Comparison of ENCODE assay signal across 12 cellular contexts in the genomic region with DNA sequence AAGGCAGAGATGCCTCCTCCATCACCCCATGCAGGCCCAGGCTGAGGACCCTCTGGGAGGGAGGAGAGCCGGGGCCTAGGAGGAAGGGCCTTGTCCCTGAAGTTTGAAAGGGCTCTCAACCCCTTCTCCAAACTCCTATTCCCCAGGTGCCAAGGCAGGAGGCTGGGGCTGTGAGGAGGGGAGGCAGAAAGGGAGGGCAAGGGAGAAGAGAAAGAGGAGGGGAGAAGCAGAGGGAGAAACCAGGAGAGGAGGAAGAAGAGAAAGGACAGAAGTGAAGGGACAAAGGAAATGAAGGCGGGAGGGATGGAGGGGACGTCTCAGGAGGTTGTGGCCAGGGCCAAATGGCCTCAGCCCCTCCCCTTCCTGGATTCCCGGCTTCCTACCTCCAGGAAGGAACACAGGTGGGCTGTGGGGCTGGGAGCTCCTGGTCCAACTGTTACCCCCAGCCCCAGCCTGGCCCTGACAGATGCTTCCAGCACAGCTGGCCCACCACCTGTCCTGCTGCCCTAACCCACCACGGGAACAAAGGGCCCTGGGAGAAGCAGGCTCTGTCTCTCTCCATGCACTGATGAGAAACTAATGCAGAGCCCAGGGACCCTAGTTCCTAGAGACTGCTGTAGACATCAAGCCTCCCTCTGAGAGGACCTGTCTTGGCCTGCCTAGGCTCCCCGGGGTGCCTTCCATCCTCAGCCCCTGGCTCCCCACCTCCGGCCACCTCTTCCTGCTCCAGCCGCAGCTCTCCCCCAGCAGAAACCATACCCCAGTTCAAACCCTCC. TPM values are rescaled to one million over a fixed set of nuclear protein-coding genes. Genes with fewer than 3 reads are reported as not detected.
DNase-seq lines count a peak whose midpoint lies in the region; ATAC-seq and TF ChIP-seq lines count a peak whose summit lies in the region.
"Had no signal": no experiment of that assay in that cellular context is flagged by ENCODE, and none has a peak within 500 bp of the region (broad histone marks: within the 10 kb centered on the region; RNA-seq: fewer than 3 reads in every experiment).

No MANE protein-coding gene starts in this region.

- H3K4me1 Mint-ChIP-seq in stimulated activated naive CD8-positive, alpha-beta T cell treated with anti-CD3 and anti-CD28 coated beads, Interleukin-15, Interleukin-2, amounts not matched to agents 100 ng/mL and 50 ng/mL, for 24 hours (ENCODE audit: low read depth): peaks cover 31% of the 10 kb centered on the region
- peaks cover 23 to 50% (median 40%) of the 10 kb centered on the region in 4 donors for H3K4me1 Mint-ChIP-seq in naive thymus-derived CD8-positive, alpha-beta T cell

- TF ChIP-seq CTCF in breast epithelium (IDR thresholded peaks at IDR 0.05): no peak

- H3K27me3 Mint-ChIP-seq in stimulated activated naive CD8-positive, alpha-beta T cell treated with anti-CD3 and anti-CD28 coated beads, Interleukin-15, Interleukin-2, amounts not matched to agents 100 ng/mL and 50 ng/mL, for 24 hours: no peaks in the 10 kb centered on the region
- no peaks in the 10 kb centered on the region for H3K27me3 Mint-ChIP-seq in naive thymus-derived CD8-positive, alpha-beta T cell

- peak overlapping the region in 1 of 3 donors; percentile 16 for H3K4me3 ChIP-seq in breast epithelium

- H3K36me3 ChIP-seq in breast epithelium: no peaks in the 10 kb centered on the region

- H3K27ac Mint-ChIP-seq in stimulated activated naive CD8-positive, alpha-beta T cell treated with anti-CD3 and anti-CD28 coated beads, Interleukin-15, Interleukin-2, amounts not matched to agents 100 ng/mL and 50 ng/mL, for 24 hours: peak overlapping the region; percentile 49
- H3K27ac Mint-ChIP-seq in naive thymus-derived CD8-positive, alpha-beta T cell: peak overlapping the region in 9 of 10 donors; percentile 47 to 95 (median 88)
- H3K27ac Mint-ChIP-seq: dendritic cell treated with granulocyte-macrophage colony-stimulating factor and Interleukin-4, amounts not matched to agents 40 ng/mL and 50 ng/mL, for 4 days had no signal

- H3K9me3 ChIP-seq in breast epithelium: no peaks in the 10 kb centered on the region

- ATAC-seq in stimulated activated naive CD8-positive, alpha-beta T cell treated with anti-CD3 and anti-CD28 coated beads, Interleukin-15, Interleukin-2, amounts not matched to agents 100 U/mL and 50 U/mL, for 24 hours: no peak
- ATAC-seq in naive thymus-derived CD8-positive, alpha-beta T cell: no peak

- peak overlapping the region; percentile 36 to 49 for H3K27ac ChIP-seq in breast epithelium

- POLR2A ChIA-PET in naive thymus-derived CD8-positive, alpha-beta T cell (lab: Charles Lee): interaction anchor here (1.0 to 5.9 kb wide), 6 partner anchors 13 to 80 kb away, joined by 3 to 58 read pairs (median 8); a partner anchor contains a TSS

- TF ChIP-seq POLR2A in breast epithelium (IDR thresholded peaks at IDR 0.05): no peak

- DNase-seq in stimulated activated naive CD8-positive, alpha-beta T cell treated with anti-CD3 and anti-CD28 coated beads, Interleukin-15, Interleukin-2, amounts not matched to agents 100 U/mL and 50 U/mL, for 24 hours: no peak
- DNase-seq in breast epithelium (ENCODE audit: low spot score in 2 of 2) (no peak), Ammon's horn (ENCODE audit: low spot score) (no peak), D341Med (ENCODE audit: low spot score) (no peak), GM19240 (ENCODE audit: insufficient read length, low spot score) (no peak)
- DNase-seq in naive thymus-derived CD8-positive, alpha-beta T cell: no peak
- no peak for DNase-seq in stimulated activated CD4-positive, alpha-beta T cell treated with anti-CD3 and anti-CD28 coated beads, Interleukin-4, amount 100 ng/mL, for 1 hour
- DNase-seq: RPMI8226; stimulated activated CD4-positive, alpha-beta T cell treated with anti-CD3 and anti-CD28 coated beads, Interleukin-4, amount 100 ng/mL, for 24 hours had no signal

- peaks cover 26% of the 10 kb centered on the region for H3K36me3 Mint-ChIP-seq in stimulated activated naive CD8-positive, alpha-beta T cell treated with anti-CD3 and anti-CD28 coated beads, Interleukin-15, Interleukin-2, amounts not matched to agents 100 ng/mL and 50 ng/mL, for 24 hours (ENCODE audit: low read depth)
- peaks cover 4 to 34% (median 24%) of the 10 kb centered on the region in 3 donors for H3K36me3 Mint-ChIP-seq in naive thymus-derived CD8-positive, alpha-beta T cell

- H3K27me3 ChIP-seq in breast epithelium: no peaks in the 10 kb centered on the region

- H3K9me3 Mint-ChIP-seq in stimulated activated naive CD8-positive, alpha-beta T cell treated with anti-CD3 and anti-CD28 coated beads, Interleukin-15, Interleukin-2, amounts not matched to agents 100 ng/mL and 50 ng/mL, for 24 hours: no peaks in the 10 kb centered on the region
- peaks cover 0 to 3% (median 0%) of the 10 kb centered on the region in 9 donors for H3K9me3 Mint-ChIP-seq in naive thymus-derived CD8-positive, alpha-beta T cell
- H3K9me3 Mint-ChIP-seq: activated T-helper 2 cell treated with anti-CD3 and anti-CD28 coated beads, Interferon-gamma antibody, Interleukin-2, Interleukin-4, amounts not matched to agents 10 μg/mL and 5 μg/mL and 100 μg/mL, durations not matched to agents 14 hours and 24 hours and 36 hours; dendritic cell treated with granulocyte-macrophage colony-stimulating factor and Interleukin-4, amounts not matched to agents 40 ng/mL and 50 ng/mL, for 4 days had no signal

- no peak overlapping the region for H3K4me3 Mint-ChIP-seq in stimulated activated naive CD8-positive, alpha-beta T cell treated with anti-CD3 and anti-CD28 coated beads, Interleukin-15, Interleukin-2, amounts not matched to agents 100 ng/mL and 50 ng/mL, for 24 hours
- H3K4me3 Mint-ChIP-seq in naive thymus-derived CD8-positive, alpha-beta T cell: peak overlapping the region in 5 of 10 donors; percentile 5 to 86 (median 60)
- H3K4me3 Mint-ChIP-seq: dendritic cell treated with granulocyte-macrophage colony-stimulating factor and Interleukin-4, amounts not matched to agents 40 ng/mL and 50 ng/mL, for 4 days had no signal

- intact Hi-C loops in breast epithelium (cut with DNase I; ENCODE audit: low total_unique reads): no loop called here

- peaks cover 8 to 14% of the 10 kb centered on the region in 2 donors for H3K4me1 ChIP-seq in breast epithelium

RNA-seq across cellular contexts. Expression of a gene that starts 3.5 kb away (rescaled TPM):
- 10 to 100 TPM; 30.7 to 94.6 (median 61.3) TPM for total RNA-seq in breast epithelium
- 10 to 100 TPM; 57.0 to 62.9 TPM for total RNA-seq in naive thymus-derived CD8-positive, alpha-beta T cell
- 10 to 100 TPM; 20.5 to 25.3 (median 21.8) TPM for polyA plus RNA-seq in naive thymus-derived CD8-positive, alpha-beta T cell

RNA-seq across cellular contexts. Expression of a gene that starts 23.3 kb away (rescaled TPM):
- total RNA-seq in breast epithelium: 1 to 10 TPM in 2 of 3 donors, under 1 TPM in 1; 0.48 to 2.0 (median 1.3) TPM
- 1 to 10 TPM; 7.6 to 7.7 TPM for total RNA-seq in naive thymus-derived CD8-positive, alpha-beta T cell
- 10 to 100 TPM; 14.6 to 21.6 (median 20.6) TPM for polyA plus RNA-seq in naive thymus-derived CD8-positive, alpha-beta T cell

RNA-seq across cellular contexts. Expression of a gene that starts 27.5 kb away (rescaled TPM):
- 10 to 100 TPM; 17.1 to 61.9 (median 42.6) TPM for total RNA-seq in breast epithelium
- total RNA-seq in naive thymus-derived CD8-positive, alpha-beta T cell: 10 to 100 TPM; 16.7 to 19.1 TPM
- 1 to 10 TPM; 4.3 to 5.8 (median 5.3) TPM for polyA plus RNA-seq in naive thymus-derived CD8-positive, alpha-beta T cell

RNA-seq across cellular contexts. Expression of a gene that starts 39.7 kb away (rescaled TPM):
- 1 to 10 TPM; 1.6 to 7.2 (median 6.6) TPM for total RNA-seq in breast epithelium
- 1 to 10 TPM; 3.7 to 3.8 TPM for total RNA-seq in naive thymus-derived CD8-positive, alpha-beta T cell
- polyA plus RNA-seq in naive thymus-derived CD8-positive, alpha-beta T cell: under 1 TPM in 1 of 3 donors, not detected in 2; 0.22 TPM

RNA-seq across cellular contexts. Expression of a gene that starts 43.5 kb away (rescaled TPM):
- 10 to 100 TPM; 21.3 to 25.0 (median 22.1) TPM for total RNA-seq in breast epithelium
- total RNA-seq in naive thymus-derived CD8-positive, alpha-beta T cell: 100 to 1,000 TPM; 176 to 181 TPM
- polyA plus RNA-seq in naive thymus-derived CD8-positive, alpha-beta T cell: 100 to 1,000 TPM in 2 of 3 donors, 10 to 100 TPM in 1; 83.1 to 204 (median 104) TPM
